In the genomic region with DNA sequence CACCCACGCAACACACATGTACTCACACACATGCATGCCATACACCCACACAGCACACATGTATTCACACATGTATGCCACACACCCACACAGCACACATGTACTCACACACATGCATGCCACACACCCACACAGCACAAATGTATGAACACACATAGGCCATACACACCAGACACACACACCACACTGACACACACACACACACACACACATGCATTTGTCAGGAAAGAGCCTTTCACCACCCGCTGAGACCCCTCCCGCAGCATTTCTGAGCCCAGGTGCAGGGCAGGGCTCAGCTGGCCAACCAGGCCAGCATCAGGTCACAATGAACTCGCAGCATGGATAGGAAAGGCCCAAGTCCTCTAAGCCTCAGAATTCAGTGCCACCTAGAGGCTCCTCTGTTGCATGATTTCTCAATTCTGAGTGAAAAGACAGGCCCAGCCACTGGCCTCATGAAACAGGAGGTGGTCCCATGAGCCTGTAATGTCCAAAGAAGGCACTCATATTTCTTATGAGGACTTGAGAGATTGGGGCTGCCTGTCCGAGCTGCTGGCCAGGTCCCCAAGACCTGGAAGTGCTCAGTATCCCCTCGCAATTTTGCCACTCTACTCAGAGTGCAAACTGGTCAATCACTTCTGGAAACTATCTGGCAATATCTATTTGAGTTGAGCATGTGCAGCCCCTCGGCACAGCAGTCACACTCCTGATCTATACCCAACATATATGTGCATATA, we compare ENCODE assay signal across 8 cellular contexts. TPM values are rescaled to one million over a fixed set of nuclear protein-coding genes. Genes with fewer than 3 reads are reported as not detected.
DNase-seq lines count a peak whose midpoint lies in the region; ATAC-seq and TF ChIP-seq lines count a peak whose summit lies in the region.

No MANE protein-coding gene starts in this region.

- H3K9ac ChIP-seq in neural progenitor cell: no peak overlapping the region

- H3K79me2 ChIP-seq in neural progenitor cell (ENCODE audit: low read depth): no peaks in the 10 kb centered on the region

- H3K36me3 ChIP-seq in neural progenitor cell: no peaks in the 10 kb centered on the region

- peak; percentile 74 for TF ChIP-seq CTCF in fibroblast of pulmonary artery (IDR thresholded peaks at IDR 0.05; ENCODE audit: low read length, missing control alignments)
- TF ChIP-seq CTCF in neural progenitor cell (IDR thresholded peaks at IDR 0.05): peak; percentile 64

- H3K4me3 ChIP-seq in fibroblast of pulmonary artery (replicated peaks; ENCODE audit: low read depth, low read length): no peak overlapping the region
- no peak overlapping the region for H3K4me3 ChIP-seq in neural progenitor cell

- no peaks in the 10 kb centered on the region for H3K9me3 ChIP-seq in neural progenitor cell (ENCODE audit: low read depth)

- H3K36me3 Mint-ChIP-seq in neural progenitor cell: peaks cover 5% of the 10 kb centered on the region

- peak; percentile 76 for ATAC-seq in stimulated activated naive CD8-positive, alpha-beta T cell treated with anti-CD3 and anti-CD28 coated beads, Interleukin-15, amount 100 ng/mL, for 72 hours
- no peak for ATAC-seq in stimulated activated naive CD8-positive, alpha-beta T cell treated with anti-CD3 and anti-CD28 coated beads, Interleukin-15, Interleukin-2, amounts not matched to agents 100 U/mL and 50 U/mL, for 24 hours
- ATAC-seq in HG03097 (IDR thresholded peaks at IDR 0.05; ENCODE audit: low FRiP score, unreplicated experiment) (no peak), HG02840 (IDR thresholded peaks at IDR 0.05; ENCODE audit: low FRiP score, unreplicated experiment) (no peak)

- no peaks in the 10 kb centered on the region for H4K20me1 ChIP-seq in neural progenitor cell (ENCODE audit: low read depth)

- H3K27me3 Mint-ChIP-seq in stimulated activated naive CD8-positive, alpha-beta T cell treated with anti-CD3 and anti-CD28 coated beads, Interleukin-15, amount 100 ng/mL, for 72 hours: peaks cover 7% of the 10 kb centered on the region
- H3K27me3 Mint-ChIP-seq in neural progenitor cell (ENCODE audit: insufficient read depth, low read depth): peaks cover 12% of the 10 kb centered on the region

- H2AFZ ChIP-seq in neural progenitor cell (replicated peaks): peak overlapping the region; percentile 8

- no peak overlapping the region for H3K27ac ChIP-seq in neural progenitor cell

- H3K4me3 Mint-ChIP-seq in stimulated activated naive CD8-positive, alpha-beta T cell treated with anti-CD3 and anti-CD28 coated beads, Interleukin-15, amount 100 ng/mL, for 72 hours: no peak overlapping the region
- H3K4me3 Mint-ChIP-seq in neural progenitor cell: no peak overlapping the region

- H3K27ac Mint-ChIP-seq in stimulated activated naive CD8-positive, alpha-beta T cell treated with anti-CD3 and anti-CD28 coated beads, Interleukin-15, amount 100 ng/mL, for 72 hours: peak overlapping the region in 1 of 2 donors; percentile 37
- peak overlapping the region; percentile 46 for H3K27ac Mint-ChIP-seq in neural progenitor cell

- no peaks in the 10 kb centered on the region for H3K4me1 ChIP-seq in neural progenitor cell

- H3K4me1 Mint-ChIP-seq in stimulated activated naive CD8-positive, alpha-beta T cell treated with anti-CD3 and anti-CD28 coated beads, Interleukin-15, amount 100 ng/mL, for 72 hours: peaks cover 14% of the 10 kb centered on the region
- peaks cover 10% of the 10 kb centered on the region for H3K4me1 Mint-ChIP-seq in neural progenitor cell

- no peak overlapping the region for H3K4me2 ChIP-seq in neural progenitor cell

- no peaks in the 10 kb centered on the region for H3K27me3 ChIP-seq in neural progenitor cell

- peak in 1 of 2 donors; percentile 23 for DNase-seq in stimulated activated naive CD8-positive, alpha-beta T cell treated with anti-CD3 and anti-CD28 coated beads, Interleukin-15, amount 100 ng/mL, for 72 hours
- no peak for DNase-seq in stimulated activated naive CD8-positive, alpha-beta T cell treated with anti-CD3 and anti-CD28 coated beads, Interleukin-15, Interleukin-2, amounts not matched to agents 100 U/mL and 50 U/mL, for 24 hours
- peak; percentile 70 for DNase-seq in NCI-H146 treated with DMSO at 0.1 percent for 48 hours (lab: John Stamatoyannopoulos, UW; ENCODE audit: unreplicated experiment)
- peak; percentile 55 for DNase-seq in SKM-1 (lab: John Stamatoyannopoulos, UW; ENCODE audit: unreplicated experiment)
- peak; percentile 87 for DNase-seq in fibroblast of pulmonary artery (ENCODE audit: low read depth)
- DNase-seq in neural progenitor cell (ENCODE audit: low spot score): peak; percentile 78

- H3F3A ChIP-seq in neural progenitor cell (ENCODE audit: low read depth): no peaks in the 10 kb centered on the region

- peaks cover 7 to 11% of the 10 kb centered on the region in 2 donors for H3K9me3 Mint-ChIP-seq in stimulated activated naive CD8-positive, alpha-beta T cell treated with anti-CD3 and anti-CD28 coated beads, Interleukin-15, amount 100 ng/mL, for 72 hours
- H3K9me3 Mint-ChIP-seq in neural progenitor cell: peaks cover 13% of the 10 kb centered on the region

RNA-seq across cellular contexts. Expression of a gene that starts 57.3 kb away (rescaled TPM):
- total RNA-seq in neural progenitor cell (ENCODE audit: low replicate concordance): 37.5 and 42.9 TPM in 2 replicates
